In the genomic region with DNA sequence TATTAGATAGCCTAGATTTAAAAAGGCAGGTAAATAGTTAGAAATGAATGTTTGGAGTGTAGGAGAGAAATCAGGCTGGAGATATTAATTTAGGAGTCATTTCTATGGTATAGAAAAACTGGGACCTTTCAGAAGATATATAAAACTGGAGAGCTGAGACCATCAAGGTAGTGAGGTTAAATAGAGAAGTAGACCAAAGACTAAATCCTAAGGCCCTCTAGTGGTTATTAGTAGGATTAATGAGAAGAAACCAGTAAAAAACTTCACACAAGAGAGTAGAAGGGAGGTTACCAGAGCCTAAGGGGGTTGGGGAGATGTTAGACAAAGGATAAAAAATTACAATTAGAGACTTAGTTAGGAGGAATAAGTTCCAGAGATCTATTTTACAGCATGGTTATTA, we compare ENCODE assay signal across 14 cellular contexts.
DNase-seq lines count a peak whose midpoint lies in the region; ATAC-seq and TF ChIP-seq lines count a peak whose summit lies in the region.
"Had no signal": no experiment of that assay in that cellular context is flagged by ENCODE, and none has a peak within 500 bp of the region (broad histone marks: within the 10 kb centered on the region; RNA-seq: fewer than 3 reads in every experiment).

No MANE protein-coding gene starts in this region.

- H3K27me3 ChIP-seq in lower lobe of right lung (ENCODE audit: low read depth): no peaks in the 10 kb centered on the region
- H3K27me3 ChIP-seq: heart left ventricle had no signal

- H3K27ac Mint-ChIP-seq in HFFc6: no peak overlapping the region

- in situ Hi-C loops in SK-MEL-5 (cut with HindIII; ENCODE audit: low pct_unique_long_range_greater_than_20kb, low sequenced_read_pairs): no loop called here

- no peak overlapping the region for H3K4me3 Mint-ChIP-seq in HFFc6

- H3K4me1 Mint-ChIP-seq in HFFc6 (ENCODE audit: low read depth): no peaks in the 10 kb centered on the region

- peaks cover 1% of the 10 kb centered on the region; the same call in 1 of the 2 replicates for H3K27me3 Mint-ChIP-seq in HFFc6 (ENCODE audit: insufficient read depth)

- DNase-seq in ELR (ENCODE audit: low read depth) (peak; percentile 3), HFFc6 (no peak), SK-MEL-5 (ENCODE audit: low read depth, low spot score) (peak; percentile 46), lower lobe of right lung (no peak), UCSD-AML1 (lab: John Stamatoyannopoulos, UW; ENCODE audit: unreplicated experiment) (no peak)
- DNase-seq: activated T-cell treated with anti-CD3 and anti-CD28 coated beads, Interleukin-2, amount 50 U/mL, for 48 hours; central memory CD4-positive, alpha-beta T cell; EL; heart left ventricle; NCI-H446 treated with DMSO at 0.1 percent for 48 hours; stimulated activated CD4-positive, alpha-beta T cell treated with anti-CD3 and anti-CD28 coated beads, Interleukin-15, amount 100 ng/mL, for 24 hours; stimulated activated naive CD4-positive, alpha-beta T cell treated with Interleukin-2 at 50 U/mL for 16 hours had no signal

- no peaks in the 10 kb centered on the region for H3K4me1 ChIP-seq in lower lobe of right lung
- H3K4me1 ChIP-seq: heart left ventricle had no signal

- no peak overlapping the region for H3K27ac ChIP-seq in lower lobe of right lung
- H3K27ac ChIP-seq: heart left ventricle had no signal

- peaks cover 17% of the 10 kb centered on the region for H3K9me3 Mint-ChIP-seq in HFFc6

- ATAC-seq in lower lobe of right lung: no peak
- ATAC-seq in HG03432 (IDR thresholded peaks at IDR 0.05; ENCODE audit: unreplicated experiment): no peak
- ATAC-seq in HG03442 (IDR thresholded peaks at IDR 0.05; ENCODE audit: unreplicated experiment): no peak
- ATAC-seq: heart left ventricle had no signal

- no peaks in the 10 kb centered on the region for H3K9me3 ChIP-seq in lower lobe of right lung
- H3K9me3 ChIP-seq: heart left ventricle had no signal

- H3K36me3 Mint-ChIP-seq in HFFc6 (ENCODE audit: low read depth): no peaks in the 10 kb centered on the region

- H3K4me3 ChIP-seq in lower lobe of right lung: no peak overlapping the region
- H3K4me3 ChIP-seq: heart left ventricle had no signal

- intact Hi-C loops in lower lobe of right lung (cut with DNase I): no loop called here

- H3K36me3 ChIP-seq in lower lobe of right lung: no peaks in the 10 kb centered on the region
- H3K36me3 ChIP-seq: heart left ventricle had no signal

- TF ChIP-seq CTCF in HFFc6 (IDR thresholded peaks at IDR 0.05) (peak; percentile 39), lower lobe of right lung (IDR thresholded peaks at IDR 0.05) (peak; percentile 8)

Comparison
In these comparisons a context has a peak if more than half of its experiments do, and no peak if none do; other contexts are left out.
1. DNase-seq: peak in ELR (single experiment) and SK-MEL-5 (single experiment); none in HFFc6 (single experiment), lower lobe of right lung (single experiment) and UCSD-AML1 (single experiment).